ENCODE assay signal across 2 cellular contexts in the genomic region with DNA sequence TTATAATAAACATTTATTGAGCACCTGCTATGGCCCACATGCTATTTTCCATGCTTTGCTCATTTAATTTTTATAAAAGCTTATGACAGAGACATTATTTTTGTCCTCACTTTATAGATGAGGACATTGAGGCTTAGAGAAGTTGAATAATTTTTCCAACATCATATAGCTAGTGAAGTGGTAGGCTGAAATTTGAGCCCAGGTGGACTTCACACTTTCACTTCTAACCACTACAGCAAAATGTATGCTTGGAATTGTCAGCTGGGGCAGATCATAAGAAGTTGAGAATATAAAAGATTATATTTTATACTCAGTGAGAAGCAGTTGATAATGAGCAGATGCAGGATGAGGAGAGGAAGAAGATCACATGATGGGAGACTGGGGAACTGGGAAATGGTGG.
TF ChIP-seq lines count a peak whose summit lies in the region.

No MANE protein-coding gene starts in this region.

TF ChIP-seq in IMR-90, 13 proteins besides CTCF, POLR2A, EP300 and RAD21:
- TF ChIP-seq MAFK (IDR thresholded peaks at IDR 0.05; ENCODE audit: low read depth, low read length) = no peak
- no peak for TF ChIP-seq FOS (IDR thresholded peaks at IDR 0.05; ENCODE audit: low read depth, low read length)
- no peak for TF ChIP-seq SMC3 (IDR thresholded peaks at IDR 0.05; ENCODE audit: low read depth, low read length)
- no peak for TF ChIP-seq NFE2L2 (IDR thresholded peaks at IDR 0.05; ENCODE audit: low read depth, low read length)
- TF ChIP-seq CEBPB (IDR thresholded peaks at IDR 0.05; ENCODE audit: low read depth, low read length) = no peak
- TF ChIP-seq, protein P1, sequence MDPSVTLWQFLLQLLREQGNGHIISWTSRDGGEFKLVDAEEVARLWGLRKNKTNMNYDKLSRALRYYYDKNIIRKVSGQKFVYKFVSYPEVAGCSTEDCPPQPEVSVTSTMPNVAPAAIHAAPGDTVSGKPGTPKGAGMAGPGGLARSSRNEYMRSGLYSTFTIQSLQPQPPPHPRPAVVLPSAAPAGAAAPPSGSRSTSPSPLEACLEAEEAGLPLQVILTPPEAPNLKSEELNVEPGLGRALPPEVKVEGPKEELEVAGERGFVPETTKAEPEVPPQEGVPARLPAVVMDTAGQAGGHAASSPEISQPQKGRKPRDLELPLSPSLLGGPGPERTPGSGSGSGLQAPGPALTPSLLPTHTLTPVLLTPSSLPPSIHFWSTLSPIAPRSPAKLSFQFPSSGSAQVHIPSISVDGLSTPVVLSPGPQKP (IDR thresholded peaks at IDR 0.05; ENCODE audit: borderline replicate concordance, low read depth, low read length) = no peak
- no peak for TF ChIP-seq RFX5 (IDR thresholded peaks at IDR 0.05; ENCODE audit: low read depth, low read length)
- no peak for TF ChIP-seq CHD1 (IDR thresholded peaks at IDR 0.05; ENCODE audit: low read depth, low read length)
- TF ChIP-seq MAZ (IDR thresholded peaks at IDR 0.05; ENCODE audit: borderline replicate concordance, low read depth, low read length) = no peak
- TF ChIP-seq MXI1 (IDR thresholded peaks at IDR 0.05; ENCODE audit: borderline replicate concordance, low read depth, low read length) = no peak
- TF ChIP-seq RCOR1 (IDR thresholded peaks at IDR 0.05; ENCODE audit: insufficient replicate concordance, low read length) = no peak
- TF ChIP-seq BHLHE40 (IDR thresholded peaks at IDR 0.05; ENCODE audit: low read depth, low read length) = no peak

TF ChIP-seq in GM12878, 131 proteins besides CTCF, POLR2A, EP300 and RAD21:
- 0 out of 2 replicates have a peak, but pooled peaks have one; percentile 45 for TF ChIP-seq EED (IDR thresholded peaks at IDR 0.05; ENCODE audit: low read depth)
- no peak for TF ChIP-seq FOXK2 (IDR thresholded peaks at IDR 0.05)
